ENCODE assay signal across 8 cellular contexts in genomic region chrX:76148753-76149152, GRCh38. TPM values are rescaled to one million over a fixed set of nuclear protein-coding genes. Genes with fewer than 3 reads are reported as not detected.
DNase-seq lines count a peak whose midpoint lies in the region; ATAC-seq and FAIRE-seq lines count a peak whose summit lies in the region.

No MANE protein-coding gene starts in this region.

- ATAC-seq in HG02759 (IDR thresholded peaks at IDR 0.05; ENCODE audit: unreplicated experiment) = peak; percentile 12

- DNase-seq in NOMO-1 treated with dmso at 0.1 percent for 144 hours (lab: John Stamatoyannopoulos, UW; ENCODE audit: unreplicated experiment) = peak; percentile 32
- peak; percentile 55 to 56 for DNase-seq in activated T-cell treated with anti-CD3 and anti-CD28 coated beads, Interleukin-2, amount 50 U/mL, for 48 hours
- peak; percentile 5 for DNase-seq in fibroblast of the conjunctiva (ENCODE audit: low read depth)
- DNase-seq in renal cortical epithelial cell (ENCODE audit: low read depth) = peak; percentile 4
- DNase-seq in SKM-1 (lab: John Stamatoyannopoulos, UW; ENCODE audit: unreplicated experiment) = no peak
- DNase-seq in COLO829 (ENCODE audit: low spot score) = no peak

- peak; percentile 49 for FAIRE-seq in G401.6 (lab: Jason Lieb, UNC)

RNA-seq across cellular contexts. Expression of gene PBDC1, which starts 24.1 kb away (rescaled TPM):
- total RNA-seq in renal cortical epithelial cell = 24.3 and 29.3 TPM in 2 replicates

Comparison
In these comparisons a context has a peak if more than half of its experiments do, and no peak if none do; other contexts are left out.
1. DNase-seq: peak in NOMO-1 treated with dmso at 0.1 percent for 144 hours (single experiment), activated T-cell treated with anti-CD3 and anti-CD28 coated beads, Interleukin-2, amount 50 U/mL, for 48 hours (2 of 2), fibroblast of the conjunctiva (single experiment) and renal cortical epithelial cell (single experiment); none in SKM-1 (single experiment) and COLO829 (single experiment).